Comparison of ENCODE assay signal across 1 cellular context in genomic region chr1:42682739-42683529, GRCh38.
TF ChIP-seq lines count a peak whose summit lies in the region.

No MANE protein-coding gene starts in this region.

TF ChIP-seq in K562, 482 proteins besides CTCF, POLR2A, EP300 and RAD21 (continued from another document and continues in another):
- TF ChIP-seq ZHX1 (conservative IDR thresholded peaks at IDR 0.05; ENCODE audit: low read length) (no peak), XRCC3 (IDR thresholded peaks at IDR 0.05) (no peak), HOMEZ (CRISPR knock-in tag; IDR thresholded peaks at IDR 0.05) (no peak), NCOA6 (IDR thresholded peaks at IDR 0.05) (no peak), ZNF140 (CRISPR knock-in tag; IDR thresholded peaks at IDR 0.05) (no peak), LCOR (CRISPR knock-in tag; IDR thresholded peaks at IDR 0.05) (no peak), HINFP (tag; conservative IDR thresholded peaks at IDR 0.05; ENCODE audit: low read depth) (0 out of 2 replicates have a peak, but pooled peaks have one; percentile 29), ZKSCAN3 (CRISPR knock-in tag; IDR thresholded peaks at IDR 0.05) (no peak), SIRT6 (IDR thresholded peaks at IDR 0.05; ENCODE audit: low read depth, low read length) (no peak), ZNF586 (CRISPR knock-in tag; conservative IDR thresholded peaks at IDR 0.05) (no peak), ZNF124 (CRISPR knock-in tag; IDR thresholded peaks at IDR 0.05) (0 out of 2 replicates have a peak, but pooled peaks have one; percentile 59), ILK (tag; IDR thresholded peaks at IDR 0.05; ENCODE audit: borderline replicate concordance, low read depth) (no peak), ARID4B (CRISPR knock-in tag; IDR thresholded peaks at IDR 0.05) (peak; percentile 98), FOXJ2 (tag; IDR thresholded peaks at IDR 0.05) (no peak), PRMT5 (CRISPR knock-in tag; IDR thresholded peaks at IDR 0.05) (no peak), HNRNPUL1 (IDR thresholded peaks at IDR 0.05; ENCODE audit: low read length) (no peak), CBFA2T3 (IDR thresholded peaks at IDR 0.05) (no peak), TEAD2 (tag; IDR thresholded peaks at IDR 0.05) (no peak), POLR2G (IDR thresholded peaks at IDR 0.05; ENCODE audit: low read depth, low read length) (peak; percentile 87), ZBTB7A (IDR thresholded peaks at IDR 0.05; ENCODE audit: borderline replicate concordance, control insufficient read depth, low read depth, low read length) (peak; percentile 97), FOXK2 (conservative IDR thresholded peaks at IDR 0.05 in 1 of 2, IDR thresholded peaks at IDR 0.05 in 1 of 2; ENCODE audit: low read depth in 2 of 2) (no peak), SMARCB1 (IDR thresholded peaks at IDR 0.05; ENCODE audit: insufficient read length, low read depth) (no peak), HDAC1 (IDR thresholded peaks at IDR 0.05) (peak; percentile 85 to 99), ZNF174 (CRISPR knock-in tag; IDR thresholded peaks at IDR 0.05) (no peak), RFX1 (IDR thresholded peaks at IDR 0.05) (no peak), RBM34 (IDR thresholded peaks at IDR 0.05; ENCODE audit: borderline replicate concordance, insufficient read depth, low read length) (no peak), SOX6 (IDR thresholded peaks at IDR 0.05) (no peak), CCAR2 (IDR thresholded peaks at IDR 0.05; ENCODE audit: low read depth, low read length) (no peak), PREB (CRISPR knock-in tag; IDR thresholded peaks at IDR 0.05) (no peak), HES1 (IDR thresholded peaks at IDR 0.05; ENCODE audit: low read depth) (no peak), MLLT1 (IDR thresholded peaks at IDR 0.05) (no peak), RBM39 (optimal IDR thresholded peaks at IDR 0.05; ENCODE audit: low read depth, low read length) (no peak), VEZF1 (CRISPR knock-in tag; IDR thresholded peaks at IDR 0.05) (peak; percentile 94), ZFP36 (IDR thresholded peaks at IDR 0.05; ENCODE audit: low read depth, low read length, partially characterized antibody) (no peak), BRF1 (IDR thresholded peaks at IDR 0.05; ENCODE audit: borderline replicate concordance, extremely low read depth, insufficient read length) (no peak), PATZ1 (CRISPR knock-in tag; IDR thresholded peaks at IDR 0.05; ENCODE audit: borderline replicate concordance) (no peak), MCM3 (IDR thresholded peaks at IDR 0.05) (no peak), POLR2AphosphoS2 (IDR thresholded peaks at IDR 0.05; ENCODE audit: low read length) (no peak), C11orf30 (IDR thresholded peaks at IDR 0.05; ENCODE audit: low read depth) (no peak), ZBTB8A (IDR thresholded peaks at IDR 0.05; ENCODE audit: partially characterized antibody) (no peak)
- TF ChIP-seq, protein P1, sequence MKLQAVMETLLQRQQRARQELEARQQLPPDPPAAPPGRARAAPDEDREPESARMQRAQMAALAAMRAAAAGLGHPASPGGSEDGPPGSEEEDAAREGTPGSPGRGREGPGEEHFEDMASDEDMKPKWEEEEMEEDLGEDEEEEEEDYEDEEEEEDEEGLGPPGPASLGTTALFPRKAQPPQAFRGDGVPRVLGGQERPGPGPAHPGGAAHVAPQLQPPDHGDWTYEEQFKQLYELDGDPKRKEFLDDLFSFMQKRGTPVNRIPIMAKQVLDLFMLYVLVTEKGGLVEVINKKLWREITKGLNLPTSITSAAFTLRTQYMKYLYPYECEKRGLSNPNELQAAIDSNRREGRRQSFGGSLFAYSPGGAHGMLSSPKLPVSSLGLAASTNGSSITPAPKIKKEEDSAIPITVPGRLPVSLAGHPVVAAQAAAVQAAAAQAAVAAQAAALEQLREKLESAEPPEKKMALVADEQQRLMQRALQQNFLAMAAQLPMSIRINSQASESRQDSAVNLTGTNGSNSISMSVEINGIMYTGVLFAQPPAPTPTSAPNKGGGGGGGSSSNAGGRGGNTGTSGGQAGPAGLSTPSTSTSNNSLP (IDR thresholded peaks at IDR 0.05; ENCODE audit: borderline replicate concordance, low read depth, low read length), result no peak
- TF ChIP-seq, protein P2, sequence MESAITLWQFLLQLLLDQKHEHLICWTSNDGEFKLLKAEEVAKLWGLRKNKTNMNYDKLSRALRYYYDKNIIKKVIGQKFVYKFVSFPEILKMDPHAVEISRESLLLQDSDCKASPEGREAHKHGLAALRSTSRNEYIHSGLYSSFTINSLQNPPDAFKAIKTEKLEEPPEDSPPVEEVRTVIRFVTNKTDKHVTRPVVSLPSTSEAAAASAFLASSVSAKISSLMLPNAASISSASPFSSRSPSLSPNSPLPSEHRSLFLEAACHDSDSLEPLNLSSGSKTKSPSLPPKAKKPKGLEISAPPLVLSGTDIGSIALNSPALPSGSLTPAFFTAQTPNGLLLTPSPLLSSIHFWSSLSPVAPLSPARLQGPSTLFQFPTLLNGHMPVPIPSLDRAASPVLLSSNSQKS (CRISPR knock-in tag; IDR thresholded peaks at IDR 0.05), result no peak
